1 cellular context compared by ENCODE assay signal in the genomic region with DNA sequence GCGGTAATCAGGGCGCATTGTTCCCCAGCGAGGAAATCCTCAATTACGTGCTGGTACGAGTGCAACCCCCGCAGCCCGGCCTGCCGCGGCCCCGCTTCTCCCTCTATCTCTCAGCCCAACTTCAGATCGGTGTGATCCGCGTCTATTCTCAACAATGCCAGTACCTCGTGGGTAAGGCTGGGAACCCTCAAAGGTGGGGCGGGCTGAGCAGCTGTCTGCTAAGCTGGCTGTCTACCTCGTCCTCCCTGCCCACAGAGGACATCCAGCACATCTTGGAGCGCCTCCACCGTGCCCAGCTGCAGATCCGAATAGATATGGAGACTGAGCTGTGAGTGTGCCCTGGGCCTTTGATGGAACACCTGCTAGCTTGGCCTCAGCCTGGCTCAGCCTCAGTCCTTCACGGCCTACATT.
A peak's percentile ranks its signal among the peaks of the same experiment; 100 is the strongest.
TF ChIP-seq lines count a peak whose summit lies in the region.

No MANE protein-coding gene starts in this region.

TF ChIP-seq in GM12878, 131 proteins besides CTCF, POLR2A, EP300 and RAD21:
- no peak for TF ChIP-seq RELA (IDR thresholded peaks at IDR 0.05; ENCODE audit: borderline replicate concordance, partially characterized antibody)
- TF ChIP-seq MLLT1 (IDR thresholded peaks at IDR 0.05) = peak; percentile 91
- TF ChIP-seq, protein P1, sequence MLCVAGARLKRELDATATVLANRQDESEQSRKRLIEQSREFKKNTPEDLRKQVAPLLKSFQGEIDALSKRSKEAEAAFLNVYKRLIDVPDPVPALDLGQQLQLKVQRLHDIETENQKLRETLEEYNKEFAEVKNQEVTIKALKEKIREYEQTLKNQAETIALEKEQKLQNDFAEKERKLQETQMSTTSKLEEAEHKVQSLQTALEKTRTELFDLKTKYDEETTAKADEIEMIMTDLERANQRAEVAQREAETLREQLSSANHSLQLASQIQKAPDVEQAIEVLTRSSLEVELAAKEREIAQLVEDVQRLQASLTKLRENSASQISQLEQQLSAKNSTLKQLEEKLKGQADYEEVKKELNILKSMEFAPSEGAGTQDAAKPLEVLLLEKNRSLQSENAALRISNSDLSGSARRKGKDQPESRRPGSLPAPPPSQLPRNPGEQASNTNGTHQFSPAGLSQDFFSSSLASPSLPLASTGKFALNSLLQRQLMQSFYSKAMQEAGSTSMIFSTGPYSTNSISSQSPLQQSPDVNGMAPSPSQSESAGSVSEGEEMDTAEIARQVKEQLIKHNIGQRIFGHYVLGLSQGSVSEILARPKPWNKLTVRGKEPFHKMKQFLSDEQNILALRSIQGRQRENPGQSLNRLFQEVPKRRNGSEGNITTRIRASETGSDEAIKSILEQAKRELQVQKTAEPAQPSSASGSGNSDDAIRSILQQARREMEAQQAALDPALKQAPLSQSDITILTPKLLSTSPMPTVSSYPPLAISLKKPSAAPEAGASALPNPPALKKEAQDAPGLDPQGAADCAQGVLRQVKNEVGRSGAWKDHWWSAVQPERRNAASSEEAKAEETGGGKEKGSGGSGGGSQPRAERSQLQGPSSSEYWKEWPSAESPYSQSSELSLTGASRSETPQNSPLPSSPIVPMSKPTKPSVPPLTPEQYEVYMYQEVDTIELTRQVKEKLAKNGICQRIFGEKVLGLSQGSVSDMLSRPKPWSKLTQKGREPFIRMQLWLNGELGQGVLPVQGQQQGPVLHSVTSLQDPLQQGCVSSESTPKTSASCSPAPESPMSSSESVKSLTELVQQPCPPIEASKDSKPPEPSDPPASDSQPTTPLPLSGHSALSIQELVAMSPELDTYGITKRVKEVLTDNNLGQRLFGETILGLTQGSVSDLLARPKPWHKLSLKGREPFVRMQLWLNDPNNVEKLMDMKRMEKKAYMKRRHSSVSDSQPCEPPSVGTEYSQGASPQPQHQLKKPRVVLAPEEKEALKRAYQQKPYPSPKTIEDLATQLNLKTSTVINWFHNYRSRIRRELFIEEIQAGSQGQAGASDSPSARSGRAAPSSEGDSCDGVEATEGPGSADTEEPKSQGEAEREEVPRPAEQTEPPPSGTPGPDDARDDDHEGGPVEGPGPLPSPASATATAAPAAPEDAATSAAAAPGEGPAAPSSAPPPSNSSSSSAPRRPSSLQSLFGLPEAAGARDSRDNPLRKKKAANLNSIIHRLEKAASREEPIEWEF (IDR thresholded peaks at IDR 0.05; ENCODE audit: insufficient replicate concordance, low read depth, low read length) = no peak
- TF ChIP-seq RUNX3 (IDR thresholded peaks at IDR 0.05; ENCODE audit: low read length) = no peak
- TF ChIP-seq SRF (IDR thresholded peaks at IDR 0.05; ENCODE audit: low read depth in 2 of 2, low read length in 2 of 2) = no peak
- peak; percentile 55 for TF ChIP-seq POLR2AphosphoS5 (IDR thresholded peaks at IDR 0.05; ENCODE audit: low read length)
